ENCODE assay signal across 8 cellular contexts in genomic region chrX:145803508-145803907, GRCh38. TPM values are rescaled to one million over a fixed set of nuclear protein-coding genes. Genes with fewer than 3 reads are reported as not detected.
"Had no signal": no experiment of that assay in that cellular context is flagged by ENCODE, and none has a peak within 500 bp of the region (broad histone marks: within the 10 kb centered on the region; RNA-seq: fewer than 3 reads in every experiment).

No MANE protein-coding gene starts in this region.

- H3K27ac ChIP-seq: GM23248, HL-60 had no signal

- H2AFZ ChIP-seq: GM23248 had no signal

- ATAC-seq: K562 had no signal

- DNase-seq: GM23248, H7, HCEC 1CT, IMR-90, KG1 had no signal

- H3K9ac ChIP-seq: GM23248 had no signal

- H3K4me3 ChIP-seq: GM23248, K562 had no signal

RNA-seq across cellular contexts. Expression of gene SLITRK2, which starts 14.1 kb away (rescaled TPM):
- total RNA-seq: GM23248, HT1080, IMR-90, K562 had no signal
- polyA plus RNA-seq: GM23248, IMR-90, K562 had no signal
